14 cellular contexts compared by ENCODE assay signal in the genomic region with DNA sequence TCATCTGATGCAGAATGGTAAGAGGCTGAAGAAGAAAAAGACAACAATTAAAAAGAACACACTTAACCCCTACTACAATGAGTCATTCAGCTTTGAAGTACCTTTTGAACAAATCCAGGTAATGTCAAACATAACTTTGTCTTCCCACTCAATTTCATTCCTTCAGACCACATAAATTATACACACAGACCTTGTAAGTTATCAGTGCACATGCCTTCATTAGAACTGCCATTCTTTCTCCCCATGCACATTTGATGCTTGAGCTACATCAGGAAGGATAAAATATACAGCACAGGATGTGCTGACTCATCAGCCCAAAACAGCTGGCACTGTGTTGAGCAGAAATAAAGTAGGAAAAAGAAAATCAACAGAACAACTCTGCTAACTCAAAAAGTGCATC.
DNase-seq lines count a peak whose midpoint lies in the region; ATAC-seq and TF ChIP-seq lines count a peak whose summit lies in the region.
"Had no signal": no experiment of that assay in that cellular context is flagged by ENCODE, and none has a peak within 500 bp of the region (broad histone marks: within the 10 kb centered on the region; RNA-seq: fewer than 3 reads in every experiment).

No MANE protein-coding gene starts in this region.

- H3K36me3 Mint-ChIP-seq in MCF 10A (ENCODE audit: insufficient read depth, unreplicated experiment) (no peaks in the 10 kb centered on the region), WTC11 (peaks cover 15% of the 10 kb centered on the region)
- H3K36me3 Mint-ChIP-seq: activated CD4-positive, alpha-beta memory T cell treated with anti-CD3 and anti-CD28 coated beads for 36 hours had no signal

- H3K4me1 Mint-ChIP-seq in MCF 10A (ENCODE audit: insufficient read depth, unreplicated experiment) (peaks cover 15% of the 10 kb centered on the region), WTC11 (peaks cover 10% of the 10 kb centered on the region)
- H3K4me1 Mint-ChIP-seq: activated T-helper 17 cell treated with anti-CD3 and anti-CD28 coated beads, Interleukin-2, amount 50 U/mL, for 72 hours had no signal

- no peak overlapping the region for H2AFZ ChIP-seq in mammary epithelial cell (ENCODE audit: low read depth, low read length)

- no peaks in the 10 kb centered on the region for H4K20me1 ChIP-seq in mammary epithelial cell (ENCODE audit: insufficient read depth, low read length)

- no peaks in the 10 kb centered on the region for H3K9me3 ChIP-seq in mammary epithelial cell (replicated peaks; ENCODE audit: insufficient read depth, low read length)
- no peaks in the 10 kb centered on the region for H3K9me3 ChIP-seq in uterus
- H3K9me3 ChIP-seq: transverse colon had no signal

- H3K27me3 ChIP-seq in mammary epithelial cell (ENCODE audit: insufficient read depth, low read length) (no peaks in the 10 kb centered on the region), uterus (no peaks in the 10 kb centered on the region)
- H3K27me3 ChIP-seq: transverse colon had no signal

- no peak overlapping the region for H3K4me2 ChIP-seq in mammary epithelial cell (ENCODE audit: insufficient read depth, low read depth, low read length)

- no peaks in the 10 kb centered on the region for H3K36me3 ChIP-seq in mammary epithelial cell (ENCODE audit: insufficient read depth, low read length)
- no peaks in the 10 kb centered on the region for H3K36me3 ChIP-seq in uterus
- H3K36me3 ChIP-seq: transverse colon had no signal

- H3K27ac ChIP-seq in mammary epithelial cell (ENCODE audit: insufficient read depth, low read depth, low read length) (no peak overlapping the region), uterus (peak overlapping the region; percentile 48 to 87)
- H3K27ac ChIP-seq: transverse colon had no signal

- H3K9me3 Mint-ChIP-seq in MCF 10A (ENCODE audit: unreplicated experiment) (no peaks in the 10 kb centered on the region), WTC11 (peaks cover 3% of the 10 kb centered on the region)
- H3K9me3 Mint-ChIP-seq: activated CD4-positive, alpha-beta memory T cell treated with anti-CD3 and anti-CD28 coated beads for 36 hours; activated T-helper 17 cell treated with anti-CD3 and anti-CD28 coated beads, Interleukin-2, amount 50 U/mL, for 72 hours had no signal

- H3K4me1 ChIP-seq in mammary epithelial cell (ENCODE audit: insufficient read depth, low read length): peaks cover 6% of the 10 kb centered on the region
- peaks cover 0 to 1% of the 10 kb centered on the region in 2 donors for H3K4me1 ChIP-seq in uterus

- H3K27ac Mint-ChIP-seq in MCF 10A (ENCODE audit: low read depth, unreplicated experiment): no peak overlapping the region
- H3K27ac Mint-ChIP-seq in WTC11: peak overlapping the region; percentile 7; the same call in 1 of the 2 replicates
- H3K27ac Mint-ChIP-seq: activated CD4-positive, alpha-beta memory T cell treated with anti-CD3 and anti-CD28 coated beads for 36 hours; activated T-helper 17 cell treated with anti-CD3 and anti-CD28 coated beads, Interleukin-2, amount 50 U/mL, for 72 hours had no signal

- H3K4me3 ChIP-seq in mammary epithelial cell (replicated peaks in 1 of 3; ENCODE audit: insufficient read depth in 1 of 3, low read depth in 2 of 3, low read length in 3 of 3) (no peak overlapping the region), fibroblast of villous mesenchyme (ENCODE audit: low read depth, low read length) (no peak overlapping the region), uterus (no peak overlapping the region)
- H3K4me3 ChIP-seq: transverse colon had no signal

- intact Hi-C loops in mammary epithelial cell (cut with micrococcal nuclease): no loop called here
- intact Hi-C loops in MCF 10A (cut with micrococcal nuclease): no loop called here
- intact Hi-C loops in uterus (cut with DNase I; ENCODE audit: low total_unique reads): no loop called here

- H3K4me3 Mint-ChIP-seq in MCF 10A (ENCODE audit: unreplicated experiment): no peak overlapping the region
- H3K4me3 Mint-ChIP-seq in WTC11: no peak overlapping the region
- H3K4me3 Mint-ChIP-seq: activated CD4-positive, alpha-beta memory T cell treated with anti-CD3 and anti-CD28 coated beads for 36 hours; activated T-helper 17 cell treated with anti-CD3 and anti-CD28 coated beads, Interleukin-2, amount 50 U/mL, for 72 hours had no signal

- dilution Hi-C loops in mammary epithelial cell (cut with HindIII; ENCODE audit: low sequenced_read_pairs): no loop called here

- ATAC-seq in WTC11 (no peak), GM21360 (IDR thresholded peaks at IDR 0.05; ENCODE audit: unreplicated experiment) (no peak)
- ATAC-seq: activated T-helper 17 cell treated with anti-CD3 and anti-CD28 coated beads, Interleukin-2, amount 50 U/mL, for 72 hours had no signal

- POLR2A ChIA-PET in MCF 10A (lab: Yijun Ruan, JAX): interaction anchor here (0.6 to 1.2 kb wide), 4 partner anchors 8 to 114 kb away, joined by 3 to 5 read pairs (median 3); no protein-coding TSS in a partner anchor
- POLR2A ChIA-PET in WTC11 (lab: Charles Lee): no interaction called here

- H3K27me3 Mint-ChIP-seq in MCF 10A (ENCODE audit: insufficient read depth, unreplicated experiment) (no peaks in the 10 kb centered on the region), WTC11 (ENCODE audit: low read depth) (no peaks in the 10 kb centered on the region)
- H3K27me3 Mint-ChIP-seq: activated CD4-positive, alpha-beta memory T cell treated with anti-CD3 and anti-CD28 coated beads for 36 hours; activated T-helper 17 cell treated with anti-CD3 and anti-CD28 coated beads, Interleukin-2, amount 50 U/mL, for 72 hours had no signal

- no peak for TF ChIP-seq POLR2A in uterus (IDR thresholded peaks at IDR 0.05)

- DNase-seq in mammary epithelial cell: peak; percentile 46
- DNase-seq in MCF 10A (ENCODE audit: unreplicated experiment): no peak
- DNase-seq in WTC11 (ENCODE audit: low spot score): no peak
- peak; percentile 45 for DNase-seq in fibroblast of villous mesenchyme (ENCODE audit: low read depth)
- DNase-seq in uterus: no peak
- DNase-seq in NCI-H345 treated with DMSO at 0.1 percent for 48 hours (lab: John Stamatoyannopoulos, UW; ENCODE audit: unreplicated experiment): no peak
- no peak for DNase-seq in NOMO-1 treated with dmso at 0.1 percent for 144 hours (lab: John Stamatoyannopoulos, UW; ENCODE audit: unreplicated experiment)
- DNase-seq: 8988T; activated CD4-positive, alpha-beta memory T cell treated with anti-CD3 and anti-CD28 coated beads for 36 hours; NCI-H446 treated with DMSO at 0.1 percent for 48 hours; T-helper 2 cell; transverse colon had no signal

- CTCF ChIA-PET in mammary epithelial cell (lab: Charles Lee; ENCODE audit: low non-redundant PET): no interaction called here
- CTCF ChIA-PET in MCF 10A (lab: Yijun Ruan, JAX): interaction anchor here (0.6 to 4.2 kb wide), 5 partner anchors 9 to 1376 kb away, joined by 3 to 32 read pairs (median 4); no protein-coding TSS in a partner anchor
- CTCF ChIA-PET in WTC11 (lab: Charles Lee): no interaction called here

- BruUV-seq in mammary epithelial cell (replicated peaks; lab: Mats Ljungman, UMichigan) (no TSS peak), MCF 10A (replicated peaks; lab: Mats Ljungman, UMichigan) (no TSS peak)

- TF ChIP-seq CTCF in mammary epithelial cell (conservative IDR thresholded peaks at IDR 0.05 in 1 of 2, IDR thresholded peaks at IDR 0.05 in 1 of 2; ENCODE audit: extremely low read depth in 1 of 2, insufficient read depth in 1 of 2, low read depth in 1 of 2, low read length in 2 of 2) (no peak), MCF 10A (IDR thresholded peaks at IDR 0.05; ENCODE audit: unreplicated experiment) (no peak), WTC11 (IDR thresholded peaks at IDR 0.05) (no peak), fibroblast of villous mesenchyme (IDR thresholded peaks at IDR 0.05; ENCODE audit: insufficient read depth, low read depth, low read length) (no peak), uterus (IDR thresholded peaks at IDR 0.05) (no peak)

- no peak overlapping the region for H3K9ac ChIP-seq in mammary epithelial cell (ENCODE audit: insufficient read depth, low read length)

- H3K79me2 ChIP-seq in mammary epithelial cell (ENCODE audit: insufficient read depth, low read length): no peaks in the 10 kb centered on the region

- in situ Hi-C loops in mammary epithelial cell (cut with MboI; ENCODE audit: low sequenced_read_pairs in 2 of 2): no loop called here

TF ChIP-seq in WTC11, 78 proteins besides CTCF, POLR2A, EP300 and RAD21:
- TF ChIP-seq NR2C2 (CRISPR knock-in tag; IDR thresholded peaks at IDR 0.05): no peak

Comparison
In these comparisons a context has a peak if more than half of its experiments do, and no peak if none do; other contexts are left out.
1. DNase-seq: peak in mammary epithelial cell (single experiment) and fibroblast of villous mesenchyme (single experiment); none in MCF 10A (single experiment), WTC11 (single experiment), uterus (0 of 2), NCI-H345 treated with DMSO at 0.1 percent for 48 hours (single experiment) and NOMO-1 treated with dmso at 0.1 percent for 144 hours (single experiment).